In the genomic region with DNA sequence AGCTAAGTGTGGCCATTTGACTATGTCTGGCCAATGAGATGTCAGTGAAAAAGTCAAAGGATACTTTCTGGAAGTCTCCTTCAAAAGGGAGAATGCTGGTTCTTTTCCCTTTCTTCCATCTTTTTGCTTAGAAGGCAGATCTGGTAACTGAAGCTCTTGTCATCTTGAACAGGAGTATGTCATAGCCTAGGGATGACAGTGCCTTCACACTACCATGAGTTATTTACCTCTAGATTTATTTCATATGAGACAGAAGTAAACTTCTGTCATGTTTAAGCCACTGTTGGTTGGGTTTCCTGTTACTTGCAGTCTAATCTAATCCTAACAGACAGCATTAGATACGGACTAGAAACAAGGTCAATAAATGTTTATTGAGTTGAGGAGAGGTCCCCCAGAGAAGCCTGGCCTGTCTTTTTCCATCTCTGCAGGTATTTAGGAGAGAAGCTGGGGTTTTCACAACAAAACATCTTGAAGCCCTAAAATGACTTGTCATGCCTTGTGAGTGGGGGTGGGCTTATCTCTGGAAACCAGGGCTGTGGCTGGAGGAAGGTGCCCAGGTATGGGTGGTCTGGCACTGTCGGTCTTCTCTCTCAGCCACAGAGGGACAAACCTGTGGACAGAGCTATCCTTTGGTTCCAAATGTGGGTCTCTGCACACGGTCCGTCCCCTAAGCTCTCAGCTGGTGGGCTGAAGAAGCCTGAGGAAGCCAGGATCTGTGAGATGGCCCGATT, we compare ENCODE assay signal across 2 cellular contexts.
TF ChIP-seq lines count a peak whose summit lies in the region.

No MANE protein-coding gene starts in this region.

TF ChIP-seq in A549, 52 proteins besides CTCF, POLR2A, EP300 and RAD21:
- TF ChIP-seq MAFK (IDR thresholded peaks at IDR 0.05; ENCODE audit: partially characterized antibody) (peak; percentile 10), MYC (IDR thresholded peaks at IDR 0.05; ENCODE audit: borderline replicate concordance, low read length) (no peak), FOXS1 (CRISPR knock-in tag; IDR thresholded peaks at IDR 0.05) (no peak), RCOR1 (IDR thresholded peaks at IDR 0.05; ENCODE audit: low read depth, low read length) (no peak), ZNF302 (CRISPR knock-in tag; IDR thresholded peaks at IDR 0.05) (no peak), FOSB (CRISPR knock-in tag; IDR thresholded peaks at IDR 0.05) (no peak), TP53 (CRISPR knock-in tag; IDR thresholded peaks at IDR 0.05) (no peak)

TF ChIP-seq in K562, 482 proteins besides CTCF, POLR2A, EP300 and RAD21 (continues in another document):
- no peak for TF ChIP-seq PTBP1 (IDR thresholded peaks at IDR 0.05; ENCODE audit: low read depth, low read length)
- TF ChIP-seq, protein P1, sequence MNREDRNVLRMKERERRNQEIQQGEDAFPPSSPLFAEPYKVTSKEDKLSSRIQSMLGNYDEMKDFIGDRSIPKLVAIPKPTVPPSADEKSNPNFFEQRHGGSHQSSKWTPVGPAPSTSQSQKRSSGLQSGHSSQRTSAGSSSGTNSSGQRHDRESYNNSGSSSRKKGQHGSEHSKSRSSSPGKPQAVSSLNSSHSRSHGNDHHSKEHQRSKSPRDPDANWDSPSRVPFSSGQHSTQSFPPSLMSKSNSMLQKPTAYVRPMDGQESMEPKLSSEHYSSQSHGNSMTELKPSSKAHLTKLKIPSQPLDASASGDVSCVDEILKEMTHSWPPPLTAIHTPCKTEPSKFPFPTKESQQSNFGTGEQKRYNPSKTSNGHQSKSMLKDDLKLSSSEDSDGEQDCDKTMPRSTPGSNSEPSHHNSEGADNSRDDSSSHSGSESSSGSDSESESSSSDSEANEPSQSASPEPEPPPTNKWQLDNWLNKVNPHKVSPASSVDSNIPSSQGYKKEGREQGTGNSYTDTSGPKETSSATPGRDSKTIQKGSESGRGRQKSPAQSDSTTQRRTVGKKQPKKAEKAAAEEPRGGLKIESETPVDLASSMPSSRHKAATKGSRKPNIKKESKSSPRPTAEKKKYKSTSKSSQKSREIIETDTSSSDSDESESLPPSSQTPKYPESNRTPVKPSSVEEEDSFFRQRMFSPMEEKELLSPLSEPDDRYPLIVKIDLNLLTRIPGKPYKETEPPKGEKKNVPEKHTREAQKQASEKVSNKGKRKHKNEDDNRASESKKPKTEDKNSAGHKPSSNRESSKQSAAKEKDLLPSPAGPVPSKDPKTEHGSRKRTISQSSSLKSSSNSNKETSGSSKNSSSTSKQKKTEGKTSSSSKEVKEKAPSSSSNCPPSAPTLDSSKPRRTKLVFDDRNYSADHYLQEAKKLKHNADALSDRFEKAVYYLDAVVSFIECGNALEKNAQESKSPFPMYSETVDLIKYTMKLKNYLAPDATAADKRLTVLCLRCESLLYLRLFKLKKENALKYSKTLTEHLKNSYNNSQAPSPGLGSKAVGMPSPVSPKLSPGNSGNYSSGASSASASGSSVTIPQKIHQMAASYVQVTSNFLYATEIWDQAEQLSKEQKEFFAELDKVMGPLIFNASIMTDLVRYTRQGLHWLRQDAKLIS (CRISPR knock-in tag; IDR thresholded peaks at IDR 0.05) = no peak
- TF ChIP-seq EGR1 (conservative IDR thresholded peaks at IDR 0.05) = 0 out of 2 replicates have a peak, but pooled peaks have one; percentile 35
- no peak for TF ChIP-seq TBP (optimal IDR thresholded peaks at IDR 0.05; ENCODE audit: low read depth, low read length)
- TF ChIP-seq ZNF23 (CRISPR knock-in tag; IDR thresholded peaks at IDR 0.05) = no peak
- peak; percentile 67 for TF ChIP-seq TCF3 (CRISPR knock-in tag; IDR thresholded peaks at IDR 0.05)
- no peak for TF ChIP-seq MCM3 (IDR thresholded peaks at IDR 0.05)
- no peak for TF ChIP-seq ZNF24 (IDR thresholded peaks at IDR 0.05)
- TF ChIP-seq MYBL2 (IDR thresholded peaks at IDR 0.05; ENCODE audit: low read depth) = no peak
- no peak for TF ChIP-seq MYBL2 (CRISPR knock-in tag; IDR thresholded peaks at IDR 0.05; ENCODE audit: borderline replicate concordance)
- no peak for TF ChIP-seq DACH1 (IDR thresholded peaks at IDR 0.05; ENCODE audit: partially characterized antibody)
- TF ChIP-seq C11orf30 (IDR thresholded peaks at IDR 0.05; ENCODE audit: low read depth) = peak; percentile 34; the same call in 1 of the 2 replicates
- no peak for TF ChIP-seq SRF (CRISPR knock-in tag; IDR thresholded peaks at IDR 0.05)
- peak; percentile 66; the same call in 1 of the 2 replicates for TF ChIP-seq ZBTB7A (IDR thresholded peaks at IDR 0.05; ENCODE audit: borderline replicate concordance, control insufficient read depth, low read depth, low read length)
- TF ChIP-seq, protein P2, sequence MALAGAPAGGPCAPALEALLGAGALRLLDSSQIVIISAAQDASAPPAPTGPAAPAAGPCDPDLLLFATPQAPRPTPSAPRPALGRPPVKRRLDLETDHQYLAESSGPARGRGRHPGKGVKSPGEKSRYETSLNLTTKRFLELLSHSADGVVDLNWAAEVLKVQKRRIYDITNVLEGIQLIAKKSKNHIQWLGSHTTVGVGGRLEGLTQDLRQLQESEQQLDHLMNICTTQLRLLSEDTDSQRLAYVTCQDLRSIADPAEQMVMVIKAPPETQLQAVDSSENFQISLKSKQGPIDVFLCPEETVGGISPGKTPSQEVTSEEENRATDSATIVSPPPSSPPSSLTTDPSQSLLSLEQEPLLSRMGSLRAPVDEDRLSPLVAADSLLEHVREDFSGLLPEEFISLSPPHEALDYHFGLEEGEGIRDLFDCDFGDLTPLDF (CRISPR knock-in tag; IDR thresholded peaks at IDR 0.05) = no peak
- no peak for TF ChIP-seq SETDB1 (IDR thresholded peaks at IDR 0.05; ENCODE audit: low read length)
- TF ChIP-seq, protein P3, sequence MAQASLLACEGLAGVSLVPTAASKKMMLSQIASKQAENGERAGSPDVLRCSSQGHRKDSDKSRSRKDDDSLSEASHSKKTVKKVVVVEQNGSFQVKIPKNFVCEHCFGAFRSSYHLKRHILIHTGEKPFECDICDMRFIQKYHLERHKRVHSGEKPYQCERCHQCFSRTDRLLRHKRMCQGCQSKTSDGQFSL (CRISPR knock-in tag; IDR thresholded peaks at IDR 0.05) = no peak
- TF ChIP-seq, protein P3 (tag; IDR thresholded peaks at IDR 0.05) = no peak
- no peak for TF ChIP-seq JUN (IDR thresholded peaks at IDR 0.05; ENCODE audit: borderline replicate concordance, low read depth, low read length)
- TF ChIP-seq JUN (CRISPR knock-in tag; IDR thresholded peaks at IDR 0.05; ENCODE audit: borderline replicate concordance) = no peak
- TF ChIP-seq SMAD2 (IDR thresholded peaks at IDR 0.05; ENCODE audit: low read depth, low read length) = no peak
- peak; percentile 63; the same call in 1 of the 2 replicates for TF ChIP-seq SMARCE1 (IDR thresholded peaks at IDR 0.05)
- TF ChIP-seq, protein P4, sequence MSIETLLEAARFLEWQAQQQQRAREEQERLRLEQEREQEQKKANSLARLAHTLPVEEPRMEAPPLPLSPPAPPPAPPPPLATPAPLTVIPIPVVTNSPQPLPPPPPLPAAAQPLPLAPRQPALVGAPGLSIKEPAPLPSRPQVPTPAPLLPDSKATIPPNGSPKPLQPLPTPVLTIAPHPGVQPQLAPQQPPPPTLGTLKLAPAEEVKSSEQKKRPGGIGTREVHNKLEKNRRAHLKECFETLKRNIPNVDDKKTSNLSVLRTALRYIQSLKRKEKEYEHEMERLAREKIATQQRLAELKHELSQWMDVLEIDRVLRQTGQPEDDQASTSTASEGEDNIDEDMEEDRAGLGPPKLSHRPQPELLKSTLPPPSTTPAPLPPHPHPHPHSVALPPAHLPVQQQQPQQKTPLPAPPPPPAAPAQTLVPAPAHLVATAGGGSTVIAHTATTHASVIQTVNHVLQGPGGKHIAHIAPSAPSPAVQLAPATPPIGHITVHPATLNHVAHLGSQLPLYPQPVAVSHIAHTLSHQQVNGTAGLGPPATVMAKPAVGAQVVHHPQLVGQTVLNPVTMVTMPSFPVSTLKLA (conservative IDR thresholded peaks at IDR 0.05) = no peak
- no peak for TF ChIP-seq THRAP3 (IDR thresholded peaks at IDR 0.05; ENCODE audit: borderline replicate concordance)
- no peak for TF ChIP-seq SRSF3 (IDR thresholded peaks at IDR 0.05; ENCODE audit: insufficient read depth, low read length)
- TF ChIP-seq ILF3 (IDR thresholded peaks at IDR 0.05; ENCODE audit: borderline replicate concordance) = no peak
- TF ChIP-seq, protein P5, sequence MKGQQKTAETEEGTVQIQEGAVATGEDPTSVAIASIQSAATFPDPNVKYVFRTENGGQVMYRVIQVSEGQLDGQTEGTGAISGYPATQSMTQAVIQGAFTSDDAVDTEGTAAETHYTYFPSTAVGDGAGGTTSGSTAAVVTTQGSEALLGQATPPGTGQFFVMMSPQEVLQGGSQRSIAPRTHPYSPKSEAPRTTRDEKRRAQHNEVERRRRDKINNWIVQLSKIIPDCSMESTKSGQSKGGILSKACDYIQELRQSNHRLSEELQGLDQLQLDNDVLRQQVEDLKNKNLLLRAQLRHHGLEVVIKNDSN (CRISPR knock-in tag; IDR thresholded peaks at IDR 0.05) = no peak
- TF ChIP-seq, protein P6, sequence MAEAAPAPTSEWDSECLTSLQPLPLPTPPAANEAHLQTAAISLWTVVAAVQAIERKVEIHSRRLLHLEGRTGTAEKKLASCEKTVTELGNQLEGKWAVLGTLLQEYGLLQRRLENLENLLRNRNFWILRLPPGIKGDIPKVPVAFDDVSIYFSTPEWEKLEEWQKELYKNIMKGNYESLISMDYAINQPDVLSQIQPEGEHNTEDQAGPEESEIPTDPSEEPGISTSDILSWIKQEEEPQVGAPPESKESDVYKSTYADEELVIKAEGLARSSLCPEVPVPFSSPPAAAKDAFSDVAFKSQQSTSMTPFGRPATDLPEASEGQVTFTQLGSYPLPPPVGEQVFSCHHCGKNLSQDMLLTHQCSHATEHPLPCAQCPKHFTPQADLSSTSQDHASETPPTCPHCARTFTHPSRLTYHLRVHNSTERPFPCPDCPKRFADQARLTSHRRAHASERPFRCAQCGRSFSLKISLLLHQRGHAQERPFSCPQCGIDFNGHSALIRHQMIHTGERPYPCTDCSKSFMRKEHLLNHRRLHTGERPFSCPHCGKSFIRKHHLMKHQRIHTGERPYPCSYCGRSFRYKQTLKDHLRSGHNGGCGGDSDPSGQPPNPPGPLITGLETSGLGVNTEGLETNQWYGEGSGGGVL (CRISPR knock-in tag; IDR thresholded peaks at IDR 0.05) = no peak
- TF ChIP-seq KDM1A (IDR thresholded peaks at IDR 0.05) = 0 out of 4 replicates have a peak, but pooled peaks of 1 of the 2 experiments have one; percentile 11
- no peak for TF ChIP-seq KHSRP (IDR thresholded peaks at IDR 0.05)
- peak; percentile 80 for TF ChIP-seq NFE2 (IDR thresholded peaks at IDR 0.05; ENCODE audit: low read depth)
- TF ChIP-seq, protein P7, sequence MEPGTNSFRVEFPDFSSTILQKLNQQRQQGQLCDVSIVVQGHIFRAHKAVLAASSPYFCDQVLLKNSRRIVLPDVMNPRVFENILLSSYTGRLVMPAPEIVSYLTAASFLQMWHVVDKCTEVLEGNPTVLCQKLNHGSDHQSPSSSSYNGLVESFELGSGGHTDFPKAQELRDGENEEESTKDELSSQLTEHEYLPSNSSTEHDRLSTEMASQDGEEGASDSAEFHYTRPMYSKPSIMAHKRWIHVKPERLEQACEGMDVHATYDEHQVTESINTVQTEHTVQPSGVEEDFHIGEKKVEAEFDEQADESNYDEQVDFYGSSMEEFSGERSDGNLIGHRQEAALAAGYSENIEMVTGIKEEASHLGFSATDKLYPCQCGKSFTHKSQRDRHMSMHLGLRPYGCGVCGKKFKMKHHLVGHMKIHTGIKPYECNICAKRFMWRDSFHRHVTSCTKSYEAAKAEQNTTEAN (CRISPR knock-in tag; IDR thresholded peaks at IDR 0.05) = no peak
- no peak for TF ChIP-seq ZNF324 (CRISPR knock-in tag; IDR thresholded peaks at IDR 0.05)
- TF ChIP-seq ZNF830 (CRISPR knock-in tag; IDR thresholded peaks at IDR 0.05) = no peak
- no peak for TF ChIP-seq SNIP1 (IDR thresholded peaks at IDR 0.05; ENCODE audit: low read depth)
- TF ChIP-seq MEIS2 (IDR thresholded peaks at IDR 0.05; ENCODE audit: partially characterized antibody) = peak; percentile 83
- TF ChIP-seq, protein P8, sequence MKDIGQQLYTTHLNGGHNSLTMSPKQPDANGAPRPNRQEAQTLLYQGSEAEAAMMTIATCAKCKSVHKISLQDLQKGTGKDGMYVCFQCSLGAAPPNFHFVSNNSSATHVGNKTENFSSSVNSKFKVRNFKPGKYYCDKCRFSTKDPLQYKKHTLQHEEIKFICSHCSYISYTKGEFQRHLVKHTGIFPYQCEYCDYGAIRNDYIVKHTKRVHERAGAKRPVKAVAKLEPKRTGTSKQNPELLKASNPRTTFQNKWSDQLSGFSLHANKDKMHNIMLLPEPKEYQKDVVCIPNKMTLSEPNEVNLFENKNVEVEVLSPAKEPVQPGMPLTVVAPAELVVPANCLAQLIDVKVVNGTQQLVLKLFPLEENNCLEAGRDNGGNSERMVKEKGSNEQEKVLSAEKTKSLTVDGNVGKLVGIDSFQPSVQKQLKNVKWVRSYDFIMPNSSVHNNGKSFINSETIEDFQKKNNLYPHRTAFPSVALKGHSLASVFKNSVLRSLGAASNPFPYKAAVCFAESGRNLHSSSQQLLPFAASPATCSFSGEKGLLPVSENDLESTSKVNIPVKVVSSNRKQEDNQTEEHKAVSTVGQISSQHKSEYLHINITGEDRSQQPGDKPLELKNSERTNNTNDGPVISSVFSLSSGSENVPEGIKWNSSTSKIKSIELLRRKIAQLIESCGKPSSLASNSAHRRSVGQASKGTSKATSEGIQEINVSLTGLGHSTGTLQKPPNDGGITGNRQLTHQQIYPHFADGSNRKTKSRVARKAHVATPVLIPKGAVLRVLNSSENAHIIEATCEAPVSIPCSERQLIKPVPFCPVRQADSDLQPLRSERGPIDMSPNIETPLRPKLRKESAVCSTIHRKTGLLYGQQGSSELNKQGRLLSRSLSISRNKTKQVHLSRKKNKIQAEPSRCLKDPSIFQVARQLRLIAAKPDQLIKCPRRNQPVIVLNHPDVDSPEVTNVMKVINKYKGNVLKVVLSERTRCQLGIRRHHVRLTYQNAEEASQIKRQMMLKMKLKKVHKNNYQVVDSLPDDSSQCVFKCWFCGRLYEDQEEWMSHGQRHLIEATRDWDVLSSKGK (CRISPR knock-in tag; IDR thresholded peaks at IDR 0.05) = no peak
- TF ChIP-seq TEAD4 (IDR thresholded peaks at IDR 0.05; ENCODE audit: low read length) = peak; percentile 51; the same call in 1 of the 2 replicates
- no peak for TF ChIP-seq TEAD4 (CRISPR knock-in tag; IDR thresholded peaks at IDR 0.05; ENCODE audit: borderline replicate concordance)
- no peak for TF ChIP-seq ZBTB1 (CRISPR knock-in tag; IDR thresholded peaks at IDR 0.05; ENCODE audit: borderline replicate concordance, low read depth)
- TF ChIP-seq CBFB (CRISPR knock-in tag; IDR thresholded peaks at IDR 0.05) = no peak
- TF ChIP-seq NFATC3 (IDR thresholded peaks at IDR 0.05) = no peak
- TF ChIP-seq FOXK1 (CRISPR knock-in tag; IDR thresholded peaks at IDR 0.05; ENCODE audit: borderline replicate concordance) = no peak
- TF ChIP-seq EHMT2 (IDR thresholded peaks at IDR 0.05) = no peak
- no peak for TF ChIP-seq GTF2E2 (tag; IDR thresholded peaks at IDR 0.05)
- peak; percentile 50 for TF ChIP-seq ZNF316 (IDR thresholded peaks at IDR 0.05)
- no peak for TF ChIP-seq HNRNPK (IDR thresholded peaks at IDR 0.05; ENCODE audit: low read depth, low read length, poor library complexity, severe bottlenecking)
- no peak for TF ChIP-seq SAFB2 (IDR thresholded peaks at IDR 0.05; ENCODE audit: borderline replicate concordance, low read depth, low read length, severe bottlenecking)
- no peak for TF ChIP-seq CHD2 (IDR thresholded peaks at IDR 0.05; ENCODE audit: low read depth, low read length)
